Comparison of ENCODE assay signal across 23 cellular contexts in genomic region chr6:63576147-63576772, GRCh38. TPM values are rescaled to one million over a fixed set of nuclear protein-coding genes. Genes with fewer than 3 reads are reported as not detected.
DNase-seq lines count a peak whose midpoint lies in the region; ATAC-seq and TF ChIP-seq lines count a peak whose summit lies in the region.
"Had no signal": no experiment of that assay in that cellular context is flagged by ENCODE, and none has a peak within 500 bp of the region (broad histone marks: within the 10 kb centered on the region; RNA-seq: fewer than 3 reads in every experiment).

No MANE protein-coding gene starts in this region.

- no peak overlapping the region for H3K23ac ChIP-seq in trophoblast cell (ENCODE audit: low read length)

- intact Hi-C loops in Calu3 (cut with micrococcal nuclease; ENCODE audit: unreplicated experiment): loop anchor here (5.0 kb wide), 1 partner anchor 186 kb away; no protein-coding TSS in a partner anchor

- CTCF ChIA-PET in Calu3 (lab: Charles Lee): interaction anchor here (0.6 kb wide), 1 partner anchor 36 kb away, joined by 3 read pairs; no protein-coding TSS in a partner anchor
- CTCF ChIA-PET in WTC11 (lab: Charles Lee): no interaction called here

- H3K4me2 ChIP-seq in trophoblast cell (ENCODE audit: low read length): no peak overlapping the region

- H3K4me3 Mint-ChIP-seq in Calu3 (ENCODE audit: low read depth, unreplicated experiment): no peak overlapping the region
- H3K4me3 Mint-ChIP-seq in WTC11: peak overlapping the region; percentile 42; the same call in 1 of the 2 replicates
- H3K4me3 Mint-ChIP-seq: activated CD4-positive, alpha-beta memory T cell treated with anti-CD3 and anti-CD28 coated beads, Interleukin-2, amount 10 ng/mL, durations not matched to agents 7 days and 5 days; activated naive CD4-positive, alpha-beta T cell treated with anti-CD3 and anti-CD28 coated beads, Interleukin-2, amount 10 ng/mL, durations not matched to agents 7 days and 5 days; stimulated activated effector memory CD8-positive, alpha-beta T cell treated with anti-CD3 and anti-CD28 coated beads, Interleukin-12 subunit alpha, Interleukin-12 subunit beta, amount 100 ng/mL, for 72 hours; T-cell had no signal

- H2BK120ac ChIP-seq in trophoblast cell (ENCODE audit: insufficient read depth, low read length, poor library complexity): no peak overlapping the region

- H4K8ac ChIP-seq in trophoblast cell (ENCODE audit: low read depth, low read length): no peak overlapping the region

- H2BK5ac ChIP-seq in trophoblast cell (ENCODE audit: low read depth, low read length, poor library complexity): no peak overlapping the region

- no peak for DNase-seq in Calu3
- no peak for DNase-seq in WTC11 (ENCODE audit: low spot score)
- no peak for DNase-seq in fibroblast of the aortic adventitia (ENCODE audit: low read depth)
- DNase-seq in trophoblast cell: no peak
- DNase-seq in HAP-1 (ENCODE audit: low spot score in 2 of 2): no peak
- DNase-seq in GM03348 (ENCODE audit: low spot score): no peak
- no peak for DNase-seq in NCI-H1092 (lab: John Stamatoyannopoulos, UW)
- DNase-seq: activated CD4-positive, alpha-beta memory T cell treated with anti-CD3 and anti-CD28 coated beads, Interleukin-2, amount 10 ng/mL, durations not matched to agents 7 days and 5 days; activated naive CD4-positive, alpha-beta T cell treated with anti-CD3 and anti-CD28 coated beads, Interleukin-2, amount 10 ng/mL, durations not matched to agents 7 days and 5 days; AML-193; brain microvascular endothelial cell; foreskin fibroblast; GOT3; kidney glomerular epithelial cell; NCI-H1417 treated with DMSO at 0.1 percent for 48 hours; NCI-H526 treated with DMSO at 0.1 percent for 48 hours; OCI-M1; retina; SIG-M5; T-cell; testis had no signal

- H4K91ac ChIP-seq in trophoblast cell (ENCODE audit: low read depth, low read length): no peak overlapping the region

- H3K27ac ChIP-seq in trophoblast cell (ENCODE audit: low read depth, low read length): no peak overlapping the region
- H3K27ac ChIP-seq: brain microvascular endothelial cell, testis had no signal

- H3K4me3 ChIP-seq in fibroblast of the aortic adventitia (ENCODE audit: low read depth, low read length): peak overlapping the region; percentile 39
- no peak overlapping the region for H3K4me3 ChIP-seq in trophoblast cell (ENCODE audit: low read depth, low read length)
- H3K4me3 ChIP-seq in HAP-1: no peak overlapping the region
- H3K4me3 ChIP-seq: testis had no signal

- POLR2A ChIA-PET in WTC11 (lab: Charles Lee): no interaction called here

- no TSS peak for BruUV-seq in Calu3 (replicated peaks; lab: Mats Ljungman, UMichigan)

- H2BK12ac ChIP-seq in trophoblast cell (ENCODE audit: low read length): no peak overlapping the region

- no peak for TF ChIP-seq CTCF in Calu3 (IDR thresholded peaks at IDR 0.05; ENCODE audit: unreplicated experiment)
- no peak for TF ChIP-seq CTCF in WTC11 (IDR thresholded peaks at IDR 0.05)
- no peak for TF ChIP-seq CTCF in fibroblast of the aortic adventitia (IDR thresholded peaks at IDR 0.05; ENCODE audit: insufficient read depth, low read length)

- no peak overlapping the region for H3K18ac ChIP-seq in trophoblast cell (ENCODE audit: low read length)

- no peak overlapping the region for H3K9ac ChIP-seq in trophoblast cell (ENCODE audit: low read length)

- in situ Hi-C loops in HAP-1 (cut with MboI; ENCODE audit: low sequenced_read_pairs): no loop called here

- peak overlapping the region; percentile 24 for H3K4ac ChIP-seq in trophoblast cell (ENCODE audit: low read depth, low read length)

- H3K9me3 ChIP-seq in trophoblast cell (ENCODE audit: insufficient read depth, low read depth, low read length): no peaks in the 10 kb centered on the region
- H3K9me3 ChIP-seq in HAP-1: no peaks in the 10 kb centered on the region; the same call in 1 of the 2 replicates
- H3K9me3 ChIP-seq: testis had no signal

- H3K14ac ChIP-seq in trophoblast cell (ENCODE audit: low read length): no peak overlapping the region

- ATAC-seq in WTC11: no peak
- no peak for ATAC-seq in GM19395 (IDR thresholded peaks at IDR 0.05; ENCODE audit: unreplicated experiment)
- ATAC-seq: stimulated activated effector memory CD8-positive, alpha-beta T cell treated with anti-CD3 and anti-CD28 coated beads, Interleukin-12 subunit alpha, Interleukin-12 subunit beta, amount 100 ng/mL, for 72 hours; T-cell had no signal

- H3K27me3 Mint-ChIP-seq in Calu3 (ENCODE audit: unreplicated experiment) (no peaks in the 10 kb centered on the region), WTC11 (ENCODE audit: low read depth) (peaks cover 6% of the 10 kb centered on the region; the same call in 1 of the 2 replicates)
- H3K27me3 Mint-ChIP-seq: activated CD4-positive, alpha-beta memory T cell treated with anti-CD3 and anti-CD28 coated beads, Interleukin-2, amount 10 ng/mL, durations not matched to agents 7 days and 5 days; activated naive CD4-positive, alpha-beta T cell treated with anti-CD3 and anti-CD28 coated beads, Interleukin-2, amount 10 ng/mL, durations not matched to agents 7 days and 5 days; T-cell had no signal

- H3K36me3 Mint-ChIP-seq in Calu3 (ENCODE audit: insufficient read depth, unreplicated experiment) (peaks cover 68% of the 10 kb centered on the region), WTC11 (peaks cover 52% of the 10 kb centered on the region)

- H3K36me3 ChIP-seq in trophoblast cell (ENCODE audit: control insufficient read depth in 1 of 2, insufficient read depth in 2 of 2, low read length in 2 of 2) (peaks cover 6 to 15% of the 10 kb centered on the region in 2 experiments), HAP-1 (replicated peaks) (peaks cover 52% of the 10 kb centered on the region)

- H3K9me3 Mint-ChIP-seq in Calu3 (ENCODE audit: low read depth, unreplicated experiment) (no peaks in the 10 kb centered on the region), WTC11 (no peaks in the 10 kb centered on the region)
- H3K9me3 Mint-ChIP-seq: activated CD4-positive, alpha-beta memory T cell treated with anti-CD3 and anti-CD28 coated beads, Interleukin-2, amount 10 ng/mL, durations not matched to agents 7 days and 5 days; activated naive CD4-positive, alpha-beta T cell treated with anti-CD3 and anti-CD28 coated beads, Interleukin-2, amount 10 ng/mL, durations not matched to agents 7 days and 5 days; stimulated activated effector memory CD8-positive, alpha-beta T cell treated with anti-CD3 and anti-CD28 coated beads, Interleukin-12 subunit alpha, Interleukin-12 subunit beta, amount 100 ng/mL, for 72 hours; T-cell had no signal

- H3K27me3 ChIP-seq in trophoblast cell (ENCODE audit: insufficient read depth, low read length) (no peaks in the 10 kb centered on the region), HAP-1 (ENCODE audit: low read depth) (no peaks in the 10 kb centered on the region)
- H3K27me3 ChIP-seq: brain microvascular endothelial cell, testis had no signal

- H3K4me1 Mint-ChIP-seq in Calu3 (ENCODE audit: low read depth, unreplicated experiment) (peaks cover 3% of the 10 kb centered on the region), WTC11 (peaks cover 28% of the 10 kb centered on the region)

- no peak overlapping the region for H2AK5ac ChIP-seq in trophoblast cell (ENCODE audit: low read length)

- no peak overlapping the region for H2AFZ ChIP-seq in trophoblast cell (ENCODE audit: insufficient read depth, low read length, poor library complexity)

- WGBS in trophoblast cell (ENCODE audit: extremely low coverage, insufficient coverage, insufficient read length): no CpG with 5 or more reads among the region's 3 CpGs

- H4K12ac ChIP-seq in trophoblast cell (ENCODE audit: low read depth, low read length): no peak overlapping the region

- H3K79me2 ChIP-seq in trophoblast cell (ENCODE audit: control insufficient read depth, insufficient read depth, low read length, poor library complexity): peaks cover 15% of the 10 kb centered on the region

- H3K27ac Mint-ChIP-seq in Calu3 (ENCODE audit: unreplicated experiment) (peak overlapping the region; percentile 16), WTC11 (peak overlapping the region; percentile 64)
- H3K27ac Mint-ChIP-seq: activated CD4-positive, alpha-beta memory T cell treated with anti-CD3 and anti-CD28 coated beads, Interleukin-2, amount 10 ng/mL, durations not matched to agents 7 days and 5 days; activated naive CD4-positive, alpha-beta T cell treated with anti-CD3 and anti-CD28 coated beads, Interleukin-2, amount 10 ng/mL, durations not matched to agents 7 days and 5 days; stimulated activated effector memory CD8-positive, alpha-beta T cell treated with anti-CD3 and anti-CD28 coated beads, Interleukin-12 subunit alpha, Interleukin-12 subunit beta, amount 100 ng/mL, for 72 hours; T-cell had no signal

- peaks cover 0 to 2% of the 10 kb centered on the region in 2 experiments for H3K4me1 ChIP-seq in trophoblast cell (ENCODE audit: control insufficient read depth in 1 of 2, insufficient read depth in 2 of 2, low read length in 2 of 2)
- H3K4me1 ChIP-seq in HAP-1: peaks cover 19% of the 10 kb centered on the region

- H3K79me1 ChIP-seq in trophoblast cell (ENCODE audit: low read length): peaks cover 23% of the 10 kb centered on the region

TF ChIP-seq in WTC11, 78 proteins besides CTCF, POLR2A, EP300 and RAD21 (continues in another document):
- TF ChIP-seq, protein P1, sequence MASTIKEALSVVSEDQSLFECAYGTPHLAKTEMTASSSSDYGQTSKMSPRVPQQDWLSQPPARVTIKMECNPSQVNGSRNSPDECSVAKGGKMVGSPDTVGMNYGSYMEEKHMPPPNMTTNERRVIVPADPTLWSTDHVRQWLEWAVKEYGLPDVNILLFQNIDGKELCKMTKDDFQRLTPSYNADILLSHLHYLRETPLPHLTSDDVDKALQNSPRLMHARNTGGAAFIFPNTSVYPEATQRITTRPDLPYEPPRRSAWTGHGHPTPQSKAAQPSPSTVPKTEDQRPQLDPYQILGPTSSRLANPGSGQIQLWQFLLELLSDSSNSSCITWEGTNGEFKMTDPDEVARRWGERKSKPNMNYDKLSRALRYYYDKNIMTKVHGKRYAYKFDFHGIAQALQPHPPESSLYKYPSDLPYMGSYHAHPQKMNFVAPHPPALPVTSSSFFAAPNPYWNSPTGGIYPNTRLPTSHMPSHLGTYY (CRISPR knock-in tag; IDR thresholded peaks at IDR 0.05): no peak
- TF ChIP-seq CREM (CRISPR knock-in tag; IDR thresholded peaks at IDR 0.05) (no peak), CBFB (CRISPR knock-in tag; IDR thresholded peaks at IDR 0.05; ENCODE audit: low read depth) (no peak)

RNA-seq across cellular contexts. Expression of gene PTP4A1, which starts 4.0 kb away (rescaled TPM):
- total RNA-seq in Calu3 (2022): 97.3 and 110 TPM in 2 replicates
- 51.4 to 56.9 TPM (median 55.0 TPM) in 3 replicates for total RNA-seq in WTC11 (2021)
- 9.6 and 46.1 TPM in 2 replicates for total RNA-seq in fibroblast of the aortic adventitia (ENCODE audit: low replicate concordance)
- polyA plus RNA-seq in trophoblast cell (2013): 144 and 154 TPM in 2 replicates

RNA-seq across cellular contexts. Expression of gene PHF3, which starts 59.3 kb away (rescaled TPM):
- total RNA-seq in Calu3 (2022) (45.6 and 46.6 TPM in 2 replicates), WTC11 (2021) (50.2 to 56.4 TPM (median 52.6 TPM) in 3 replicates), fibroblast of the aortic adventitia (ENCODE audit: low replicate concordance) (78.5 and 146 TPM in 2 replicates)
- polyA plus RNA-seq in trophoblast cell (2013): 19.7 and 21.5 TPM in 2 replicates
